2 cellular contexts compared by ENCODE assay signal in the genomic region with DNA sequence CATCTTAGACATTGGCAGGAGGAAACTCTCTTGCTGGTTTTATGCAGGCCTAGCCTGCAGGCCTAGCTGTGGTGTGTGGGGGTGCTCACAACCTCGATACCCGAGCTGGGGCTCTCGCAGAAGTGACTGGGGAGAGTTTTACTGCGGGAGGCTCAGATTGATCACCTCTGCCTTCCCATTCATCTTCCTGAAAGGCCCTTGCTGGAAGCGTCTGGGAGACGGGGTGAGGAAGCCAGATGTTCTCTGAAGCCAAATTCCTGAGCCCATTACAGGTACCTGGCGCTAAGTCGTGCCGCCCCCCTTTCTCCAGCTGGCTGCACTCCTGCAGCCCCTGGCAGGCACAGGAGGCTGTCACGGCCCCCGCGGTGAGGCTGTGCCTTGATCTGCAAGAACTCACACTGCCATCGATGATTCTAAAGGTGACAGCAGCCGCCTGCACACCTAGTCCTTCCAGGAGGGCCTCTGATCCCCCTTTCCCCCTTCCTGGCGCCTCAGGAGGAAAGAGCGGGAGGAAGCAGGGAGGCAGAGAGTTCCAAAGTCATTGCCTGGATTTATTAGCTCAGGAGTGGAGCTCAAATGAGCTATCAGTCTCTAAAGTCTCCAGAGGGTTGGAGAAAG.
TF ChIP-seq lines count a peak whose summit lies in the region.

No MANE protein-coding gene starts in this region.

TF ChIP-seq in IMR-90, 13 proteins besides CTCF, POLR2A, EP300 and RAD21 (continued from another document):
- TF ChIP-seq SMC3 (IDR thresholded peaks at IDR 0.05; ENCODE audit: low read depth, low read length), result no peak
- TF ChIP-seq MAZ (IDR thresholded peaks at IDR 0.05; ENCODE audit: borderline replicate concordance, low read depth, low read length), result no peak
- no peak for TF ChIP-seq FOS (IDR thresholded peaks at IDR 0.05; ENCODE audit: low read depth, low read length)
- TF ChIP-seq BHLHE40 (IDR thresholded peaks at IDR 0.05; ENCODE audit: low read depth, low read length), result no peak
- no peak for TF ChIP-seq MXI1 (IDR thresholded peaks at IDR 0.05; ENCODE audit: borderline replicate concordance, low read depth, low read length)
- no peak for TF ChIP-seq USF2 (IDR thresholded peaks at IDR 0.05; ENCODE audit: low read depth, low read length)
TF ChIP-seq in IMR-90: peak in this region for 0.

TF ChIP-seq in WTC11, 78 proteins besides CTCF, POLR2A, EP300 and RAD21 (continued from another document):
- TF ChIP-seq, protein P1, sequence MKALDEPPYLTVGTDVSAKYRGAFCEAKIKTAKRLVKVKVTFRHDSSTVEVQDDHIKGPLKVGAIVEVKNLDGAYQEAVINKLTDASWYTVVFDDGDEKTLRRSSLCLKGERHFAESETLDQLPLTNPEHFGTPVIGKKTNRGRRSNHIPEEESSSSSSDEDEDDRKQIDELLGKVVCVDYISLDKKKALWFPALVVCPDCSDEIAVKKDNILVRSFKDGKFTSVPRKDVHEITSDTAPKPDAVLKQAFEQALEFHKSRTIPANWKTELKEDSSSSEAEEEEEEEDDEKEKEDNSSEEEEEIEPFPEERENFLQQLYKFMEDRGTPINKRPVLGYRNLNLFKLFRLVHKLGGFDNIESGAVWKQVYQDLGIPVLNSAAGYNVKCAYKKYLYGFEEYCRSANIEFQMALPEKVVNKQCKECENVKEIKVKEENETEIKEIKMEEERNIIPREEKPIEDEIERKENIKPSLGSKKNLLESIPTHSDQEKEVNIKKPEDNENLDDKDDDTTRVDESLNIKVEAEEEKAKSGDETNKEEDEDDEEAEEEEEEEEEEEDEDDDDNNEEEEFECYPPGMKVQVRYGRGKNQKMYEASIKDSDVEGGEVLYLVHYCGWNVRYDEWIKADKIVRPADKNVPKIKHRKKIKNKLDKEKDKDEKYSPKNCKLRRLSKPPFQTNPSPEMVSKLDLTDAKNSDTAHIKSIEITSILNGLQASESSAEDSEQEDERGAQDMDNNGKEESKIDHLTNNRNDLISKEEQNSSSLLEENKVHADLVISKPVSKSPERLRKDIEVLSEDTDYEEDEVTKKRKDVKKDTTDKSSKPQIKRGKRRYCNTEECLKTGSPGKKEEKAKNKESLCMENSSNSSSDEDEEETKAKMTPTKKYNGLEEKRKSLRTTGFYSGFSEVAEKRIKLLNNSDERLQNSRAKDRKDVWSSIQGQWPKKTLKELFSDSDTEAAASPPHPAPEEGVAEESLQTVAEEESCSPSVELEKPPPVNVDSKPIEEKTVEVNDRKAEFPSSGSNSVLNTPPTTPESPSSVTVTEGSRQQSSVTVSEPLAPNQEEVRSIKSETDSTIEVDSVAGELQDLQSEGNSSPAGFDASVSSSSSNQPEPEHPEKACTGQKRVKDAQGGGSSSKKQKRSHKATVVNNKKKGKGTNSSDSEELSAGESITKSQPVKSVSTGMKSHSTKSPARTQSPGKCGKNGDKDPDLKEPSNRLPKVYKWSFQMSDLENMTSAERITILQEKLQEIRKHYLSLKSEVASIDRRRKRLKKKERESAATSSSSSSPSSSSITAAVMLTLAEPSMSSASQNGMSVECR (CRISPR knock-in tag; IDR thresholded peaks at IDR 0.05; ENCODE audit: borderline replicate concordance), result no peak
- no peak for TF ChIP-seq E2F4 (CRISPR knock-in tag; IDR thresholded peaks at IDR 0.05; ENCODE audit: borderline replicate concordance, low read depth)
- TF ChIP-seq, protein P2, sequence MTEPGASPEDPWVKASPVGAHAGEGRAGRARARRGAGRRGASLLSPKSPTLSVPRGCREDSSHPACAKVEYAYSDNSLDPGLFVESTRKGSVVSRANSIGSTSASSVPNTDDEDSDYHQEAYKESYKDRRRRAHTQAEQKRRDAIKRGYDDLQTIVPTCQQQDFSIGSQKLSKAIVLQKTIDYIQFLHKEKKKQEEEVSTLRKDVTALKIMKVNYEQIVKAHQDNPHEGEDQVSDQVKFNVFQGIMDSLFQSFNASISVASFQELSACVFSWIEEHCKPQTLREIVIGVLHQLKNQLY (CRISPR knock-in tag; IDR thresholded peaks at IDR 0.05), result no peak
- TF ChIP-seq IRF2 (CRISPR knock-in tag; IDR thresholded peaks at IDR 0.05; ENCODE audit: borderline replicate concordance, low read depth), result no peak
- TF ChIP-seq NFYB (CRISPR knock-in tag; conservative IDR thresholded peaks at IDR 0.05; ENCODE audit: low read depth), result no peak
- TF ChIP-seq ZNF512 (CRISPR knock-in tag; IDR thresholded peaks at IDR 0.05; ENCODE audit: borderline replicate concordance), result no peak
- TF ChIP-seq CREM (CRISPR knock-in tag; IDR thresholded peaks at IDR 0.05), result no peak
- TF ChIP-seq CBFB (CRISPR knock-in tag; IDR thresholded peaks at IDR 0.05; ENCODE audit: low read depth), result no peak
- TF ChIP-seq ZNF219 (CRISPR knock-in tag; IDR thresholded peaks at IDR 0.05; ENCODE audit: borderline replicate concordance), result no peak
- no peak for TF ChIP-seq ZSCAN18 (CRISPR knock-in tag; IDR thresholded peaks at IDR 0.05)
- TF ChIP-seq ETV6 (CRISPR knock-in tag; IDR thresholded peaks at IDR 0.05), result no peak
